In genomic region chr7:73663033-73663432, GRCh38 we compare ENCODE assay signal across 16 cellular contexts. TPM values are rescaled to one million over a fixed set of nuclear protein-coding genes. Genes with fewer than 3 reads are reported as not detected.
A peak's percentile ranks its signal among the peaks of the same experiment; 100 is the strongest.
DNase-seq lines count a peak whose midpoint lies in the region; ATAC-seq, FAIRE-seq and TF ChIP-seq lines count a peak whose summit lies in the region.
"Had no signal": no experiment of that assay in that cellular context is flagged by ENCODE, and none has a peak within 500 bp of the region (broad histone marks: within the 10 kb centered on the region; RNA-seq: fewer than 3 reads in every experiment).

No MANE protein-coding gene starts in this region.

- H3K9me3 Mint-ChIP-seq in endothelial cell (ENCODE audit: unreplicated experiment), result no peaks in the 10 kb centered on the region

- H3K79me2 ChIP-seq in HepG2 (ENCODE audit: insufficient read depth, low read length), result no peaks in the 10 kb centered on the region

- H3K4me3 ChIP-seq in HepG2 (replicated peaks in 1 of 3; ENCODE audit: insufficient read depth in 1 of 3, low read depth in 2 of 3, low read length in 3 of 3) (no peak overlapping the region), right lobe of liver (no peak overlapping the region)
- H3K4me3 ChIP-seq: A549, GM23338 had no signal

- no peak for TF ChIP-seq RAD21 in HepG2 (CRISPR knock-in tag; IDR thresholded peaks at IDR 0.05)

- peaks cover 38% of the 10 kb centered on the region for H3K4me1 ChIP-seq in HepG2 (ENCODE audit: insufficient read depth, low read length)
- H3K4me1 ChIP-seq in right lobe of liver, result peaks cover 0 to 10% (median under 1%) of the 10 kb centered on the region in 4 donors

- H3K27ac ChIP-seq in HepG2 (ENCODE audit: extremely low read length, insufficient read depth, low read length) (no peak overlapping the region), right lobe of liver (no peak overlapping the region)
- H3K27ac ChIP-seq: 22Rv1, A549, C4-2B had no signal

- POLR2A ChIA-PET in HepG2 (lab: Yijun Ruan, JAX), result interaction anchor here (0.9 kb wide), 1 partner anchor 46 kb away, joined by 6 read pairs; no protein-coding TSS in a partner anchor

- TF ChIP-seq CTCF in HepG2 (CRISPR knock-in tag; IDR thresholded peaks at IDR 0.05), result no peak
- no peak for TF ChIP-seq CTCF in right lobe of liver (IDR thresholded peaks at IDR 0.05)
- no peak for TF ChIP-seq CTCF in endothelial cell (IDR thresholded peaks at IDR 0.05; ENCODE audit: unreplicated experiment)

- TF ChIP-seq POLR2A in HepG2 (IDR thresholded peaks at IDR 0.05; ENCODE audit: insufficient read depth in 1 of 2, low read depth in 2 of 2, low read length in 2 of 2), result no peak
- TF ChIP-seq POLR2A in right lobe of liver (IDR thresholded peaks at IDR 0.05), result no peak

- H3K27me3 ChIP-seq in HepG2 (ENCODE audit: control insufficient read depth in 1 of 2, insufficient read depth in 2 of 2, low read length in 2 of 2) (no peaks in the 10 kb centered on the region; a peak in 1 of 5 replicates), right lobe of liver (no peaks in the 10 kb centered on the region)

- H3K9me3 ChIP-seq in HepG2 (ENCODE audit: low read length) (no peaks in the 10 kb centered on the region), right lobe of liver (no peaks in the 10 kb centered on the region)

- intact Hi-C loops in HepG2 (cut with micrococcal nuclease; ENCODE audit: unreplicated experiment), result no loop called here
- intact Hi-C loops in right lobe of liver (cut with DNase I), result loop anchor here in 1 of 2 donors (5.0 kb wide), 1 partner anchor 51 kb away; no protein-coding TSS in a partner anchor

- no peaks in the 10 kb centered on the region for H4K20me1 ChIP-seq in HepG2 (ENCODE audit: insufficient read depth, low read length)

- BruUV-seq in HepG2 (replicated peaks; lab: Mats Ljungman, UMichigan), result no TSS peak

- no peak overlapping the region for H2AFZ ChIP-seq in HepG2 (ENCODE audit: low read length)
- H2AFZ ChIP-seq: GM23338 had no signal

- TF ChIP-seq EP300 in HepG2 (IDR thresholded peaks at IDR 0.05; ENCODE audit: low read depth in 2 of 2, low read length in 2 of 2), result no peak
- no peak for TF ChIP-seq EP300 in HepG2 (CRISPR knock-in tag; IDR thresholded peaks at IDR 0.05; ENCODE audit: borderline replicate concordance)

- in situ Hi-C loops in HepG2 (cut with HindIII; ENCODE audit: extremely low pct_ligation_motif_present, low pct_unique_long_range_greater_than_20kb), result no loop called here

- H3K27me3 Mint-ChIP-seq in endothelial cell (ENCODE audit: unreplicated experiment), result no peaks in the 10 kb centered on the region

- peaks cover 7% of the 10 kb centered on the region for H3K4me1 Mint-ChIP-seq in endothelial cell (ENCODE audit: unreplicated experiment)

- peak overlapping the region; percentile 19 for H3K4me3 Mint-ChIP-seq in endothelial cell (ENCODE audit: unreplicated experiment)
- H3K4me3 Mint-ChIP-seq: CD4-positive, alpha-beta memory T cell; GM23338 had no signal

- H3K36me3 Mint-ChIP-seq in endothelial cell (ENCODE audit: low read depth, unreplicated experiment), result peaks cover 6% of the 10 kb centered on the region

- H3K4me2 ChIP-seq in HepG2 (ENCODE audit: low read depth, low read length), result no peak overlapping the region
- H3K4me2 ChIP-seq: A549, GM23338 had no signal

- H3K9ac ChIP-seq in HepG2 (ENCODE audit: insufficient read depth, low read depth, low read length), result no peak overlapping the region

- H3K36me3 ChIP-seq in HepG2 (replicated peaks in 1 of 2; ENCODE audit: control insufficient read depth in 1 of 2, insufficient read depth in 2 of 2, low read length in 2 of 2) (no peaks in the 10 kb centered on the region), right lobe of liver (no peaks in the 10 kb centered on the region)

- FAIRE-seq in HepG2 (lab: Jason Lieb, UNC), result no peak
- FAIRE-seq: A549 had no signal

- DNase-seq in HepG2 (ENCODE audit: low spot score), result no peak
- DNase-seq in right lobe of liver, result no peak
- DNase-seq in endothelial cell (ENCODE audit: low spot score), result no peak
- no peak for DNase-seq in stimulated activated CD4-positive, alpha-beta T cell treated with anti-CD3 and anti-CD28 coated beads, Interleukin-4, amount 100 ng/mL, for 24 hours
- DNase-seq: AML-193; CD4-positive, alpha-beta memory T cell; DMS153; DMS79; GDM1; H7 had no signal

- ATAC-seq in HepG2, result no peak
- ATAC-seq in right lobe of liver, result no peak
- ATAC-seq in HG03457 (IDR thresholded peaks at IDR 0.05; ENCODE audit: unreplicated experiment), result no peak
- ATAC-seq: A549, GM23338 had no signal

- CTCF ChIA-PET in HepG2 (lab: Yijun Ruan, JAX; ENCODE audit: low intra/inter-chr PET ratio, low total read pairs), result no interaction called here

- no peak overlapping the region for H3K27ac Mint-ChIP-seq in endothelial cell (ENCODE audit: unreplicated experiment)
- H3K27ac Mint-ChIP-seq: GM23338 had no signal

RNA-seq across cellular contexts. Expression of gene VPS37D, which starts 4.6 kb away (rescaled TPM):
- total RNA-seq in HepG2 (2016; rRNA removed; fragmentation: Illumina TruSeq; extraction: Trizol), result 4.9 and 6.3 TPM in 2 replicates
- 7.4 and 7.8 TPM in 2 replicates for total RNA-seq in HepG2 (2016; cell fraction: cytosol; rRNA removed; fragmentation: Illumina TruSeq; extraction: Trizol; ENCODE audit: low read depth)
- 5.1 and 6.3 TPM in 2 replicates for total RNA-seq in HepG2 (2016; cell fraction: insoluble cytoplasmic fraction; rRNA removed; fragmentation: Illumina TruSeq; extraction: Trizol)
- total RNA-seq in HepG2 (2016; cell fraction: membrane; rRNA removed; fragmentation: Illumina TruSeq; extraction: Trizol), result 11.3 and 11.5 TPM in 2 replicates
- 3.3 and 3.9 TPM in 2 replicates for total RNA-seq in HepG2 (2016; cell fraction: nucleus; rRNA removed; fragmentation: Illumina TruSeq; extraction: Trizol)
- 3.8 and 5.7 TPM in 2 replicates for polyA plus RNA-seq in HepG2 (2011; rRNA removed)
- 3.8 and 5.1 TPM in 2 replicates for polyA plus RNA-seq in HepG2 (2011; cell fraction: cytosol; rRNA removed)
- polyA plus RNA-seq in HepG2 (2011; cell fraction: nucleus; rRNA removed), result 11.9 and 15.2 TPM in 2 replicates
- polyA plus RNA-seq in HepG2 (2012), result 5.1 and 5.6 TPM in 2 replicates
- 5.8 and 6.7 TPM in 2 replicates for polyA plus RNA-seq in HepG2 (2016; cell fraction: cytosol; fragmentation: Illumina TruSeq; extraction: Trizol; ENCODE audit: low read depth)
- polyA plus RNA-seq in HepG2 (2016; cell fraction: insoluble cytoplasmic fraction; fragmentation: Illumina TruSeq; extraction: Trizol; ENCODE audit: low read depth), result 4.4 and 4.5 TPM in 2 replicates
- 7.2 and 7.6 TPM in 2 replicates for polyA plus RNA-seq in HepG2 (2016; cell fraction: membrane; fragmentation: Illumina TruSeq; extraction: Trizol; ENCODE audit: low read depth)
- polyA plus RNA-seq in HepG2 (2016; cell fraction: nucleus; fragmentation: Illumina TruSeq; extraction: Trizol; ENCODE audit: insufficient read depth, low read depth), result 8.1 and 8.8 TPM in 2 replicates
- polyA minus RNA-seq in HepG2 (2011; rRNA and poly(A)+ RNA removed; ENCODE audit: low replicate concordance), result 0.37 and 3.2 TPM in 2 replicates
- polyA minus RNA-seq in HepG2 (2011; cell fraction: cytosol; rRNA and poly(A)+ RNA removed), result 2.4 and 2.6 TPM in 2 replicates
- 0.90 and 1.5 TPM in 2 replicates for polyA minus RNA-seq in HepG2 (2011; cell fraction: nucleus; rRNA and poly(A)+ RNA removed)
- 1 to 10 TPM; 1.2 to 3.0 (median 2.2) TPM for total RNA-seq in right lobe of liver
- total RNA-seq in endothelial cell (ENCODE audit: unreplicated experiment), result 9.8 TPM
- total RNA-seq: CD4-positive, alpha-beta memory T cell had no signal
- polyA plus RNA-seq: CD4-positive, alpha-beta memory T cell had no signal

RNA-seq across cellular contexts. Expression of gene DNAJC30, which starts 20.2 kb away (rescaled TPM):
- 3.0 and 3.3 TPM in 2 replicates for total RNA-seq in HepG2 (2016; rRNA removed; fragmentation: Illumina TruSeq; extraction: Trizol)
- 1.3 TPM in 2 replicates for total RNA-seq in HepG2 (2016; cell fraction: cytosol; rRNA removed; fragmentation: Illumina TruSeq; extraction: Trizol; ENCODE audit: low read depth)
- total RNA-seq in HepG2 (2016; cell fraction: insoluble cytoplasmic fraction; rRNA removed; fragmentation: Illumina TruSeq; extraction: Trizol), result 2.7 and 3.2 TPM in 2 replicates
- 2.5 and 2.7 TPM in 2 replicates for total RNA-seq in HepG2 (2016; cell fraction: membrane; rRNA removed; fragmentation: Illumina TruSeq; extraction: Trizol)
- total RNA-seq in HepG2 (2016; cell fraction: nucleus; rRNA removed; fragmentation: Illumina TruSeq; extraction: Trizol), result 2.6 and 2.8 TPM in 2 replicates
- polyA plus RNA-seq in HepG2 (2011; rRNA removed), result 3.5 and 3.8 TPM in 2 replicates
- polyA plus RNA-seq in HepG2 (2011; cell fraction: cytosol; rRNA removed), result 3.7 and 5.6 TPM in 2 replicates
- polyA plus RNA-seq in HepG2 (2011; cell fraction: nucleus; rRNA removed), result 3.5 and 4.4 TPM in 2 replicates
- polyA plus RNA-seq in HepG2 (2012), result 2.0 and 4.5 TPM in 2 replicates
- polyA plus RNA-seq in HepG2 (2016; cell fraction: cytosol; fragmentation: Illumina TruSeq; extraction: Trizol; ENCODE audit: low read depth), result 1.9 and 2.1 TPM in 2 replicates
- polyA plus RNA-seq in HepG2 (2016; cell fraction: insoluble cytoplasmic fraction; fragmentation: Illumina TruSeq; extraction: Trizol; ENCODE audit: low read depth), result 7.7 and 7.8 TPM in 2 replicates
- polyA plus RNA-seq in HepG2 (2016; cell fraction: membrane; fragmentation: Illumina TruSeq; extraction: Trizol; ENCODE audit: low read depth), result 3.1 and 3.6 TPM in 2 replicates
- polyA plus RNA-seq in HepG2 (2016; cell fraction: nucleus; fragmentation: Illumina TruSeq; extraction: Trizol; ENCODE audit: insufficient read depth, low read depth), result 5.6 and 6.4 TPM in 2 replicates
- 8.4 and 10.1 TPM in 2 replicates for polyA minus RNA-seq in HepG2 (2011; rRNA and poly(A)+ RNA removed; ENCODE audit: low replicate concordance)
- 2.0 and 3.3 TPM in 2 replicates for polyA minus RNA-seq in HepG2 (2011; cell fraction: cytosol; rRNA and poly(A)+ RNA removed)
- polyA minus RNA-seq in HepG2 (2011; cell fraction: nucleus; rRNA and poly(A)+ RNA removed), result 7.7 and 9.3 TPM in 2 replicates
- 1 to 10 TPM; 5.4 to 8.8 (median 7.0) TPM for total RNA-seq in right lobe of liver
- 10.3 TPM for total RNA-seq in endothelial cell (ENCODE audit: unreplicated experiment)

RNA-seq across cellular contexts. Expression of gene BUD23, which starts 20.4 kb away (rescaled TPM):
- total RNA-seq in HepG2 (2016; rRNA removed; fragmentation: Illumina TruSeq; extraction: Trizol) (37.5 and 47.5 TPM in 2 replicates), right lobe of liver (10 to 100 TPM; 24.1 to 35.0 (median 29.2) TPM), endothelial cell (ENCODE audit: unreplicated experiment) (50.6 TPM)
- total RNA-seq in HepG2 (2016; cell fraction: cytosol; rRNA removed; fragmentation: Illumina TruSeq; extraction: Trizol; ENCODE audit: low read depth), result 25.0 and 27.0 TPM in 2 replicates
- total RNA-seq in HepG2 (2016; cell fraction: insoluble cytoplasmic fraction; rRNA removed; fragmentation: Illumina TruSeq; extraction: Trizol), result 37.7 and 52.7 TPM in 2 replicates
- 22.7 and 27.6 TPM in 2 replicates for total RNA-seq in HepG2 (2016; cell fraction: membrane; rRNA removed; fragmentation: Illumina TruSeq; extraction: Trizol)
- 36.5 and 38.0 TPM in 2 replicates for total RNA-seq in HepG2 (2016; cell fraction: nucleus; rRNA removed; fragmentation: Illumina TruSeq; extraction: Trizol)
- 50.3 and 54.5 TPM in 2 replicates for polyA plus RNA-seq in HepG2 (2011; rRNA removed)
- polyA plus RNA-seq in HepG2 (2011; cell fraction: cytosol; rRNA removed), result 57.5 and 59.3 TPM in 2 replicates
- 61.1 and 71.4 TPM in 2 replicates for polyA plus RNA-seq in HepG2 (2011; cell fraction: nucleus; rRNA removed)
- 39.8 and 49.3 TPM in 2 replicates for polyA plus RNA-seq in HepG2 (2012)
- polyA plus RNA-seq in HepG2 (2016; cell fraction: cytosol; fragmentation: Illumina TruSeq; extraction: Trizol; ENCODE audit: low read depth), result 23.2 and 24.2 TPM in 2 replicates
- 54.9 and 56.3 TPM in 2 replicates for polyA plus RNA-seq in HepG2 (2016; cell fraction: insoluble cytoplasmic fraction; fragmentation: Illumina TruSeq; extraction: Trizol; ENCODE audit: low read depth)
- polyA plus RNA-seq in HepG2 (2016; cell fraction: membrane; fragmentation: Illumina TruSeq; extraction: Trizol; ENCODE audit: low read depth), result 27.2 and 30.8 TPM in 2 replicates
- polyA plus RNA-seq in HepG2 (2016; cell fraction: nucleus; fragmentation: Illumina TruSeq; extraction: Trizol; ENCODE audit: insufficient read depth, low read depth), result 97.8 and 98.1 TPM in 2 replicates
- 20.0 and 77.8 TPM in 2 replicates for polyA minus RNA-seq in HepG2 (2011; rRNA and poly(A)+ RNA removed; ENCODE audit: low replicate concordance)
- 9.4 and 16.6 TPM in 2 replicates for polyA minus RNA-seq in HepG2 (2011; cell fraction: cytosol; rRNA and poly(A)+ RNA removed)
- polyA minus RNA-seq in HepG2 (2011; cell fraction: nucleus; rRNA and poly(A)+ RNA removed), result 14.7 and 15.2 TPM in 2 replicates

RNA-seq across cellular contexts. Expression of gene MLXIPL, which starts 38.7 kb away (rescaled TPM):
- total RNA-seq in HepG2 (2016; rRNA removed; fragmentation: Illumina TruSeq; extraction: Trizol) (17.2 and 51.6 TPM in 2 replicates), right lobe of liver (100 to 1,000 TPM in 5 of 6 experiments, 10 to 100 TPM in 1; 53.5 to 552 (median 225) TPM), endothelial cell (ENCODE audit: unreplicated experiment) (8.7 TPM)
- 27.0 and 29.0 TPM in 2 replicates for total RNA-seq in HepG2 (2016; cell fraction: cytosol; rRNA removed; fragmentation: Illumina TruSeq; extraction: Trizol; ENCODE audit: low read depth)
- total RNA-seq in HepG2 (2016; cell fraction: insoluble cytoplasmic fraction; rRNA removed; fragmentation: Illumina TruSeq; extraction: Trizol), result 18.9 and 53.8 TPM in 2 replicates
- total RNA-seq in HepG2 (2016; cell fraction: membrane; rRNA removed; fragmentation: Illumina TruSeq; extraction: Trizol), result 21.9 and 22.1 TPM in 2 replicates
- total RNA-seq in HepG2 (2016; cell fraction: nucleus; rRNA removed; fragmentation: Illumina TruSeq; extraction: Trizol), result 81.2 and 99.5 TPM in 2 replicates
- 60.1 and 66.2 TPM in 2 replicates for polyA plus RNA-seq in HepG2 (2011; rRNA removed)
- 5.9 and 8.8 TPM in 2 replicates for polyA plus RNA-seq in HepG2 (2011; cell fraction: cytosol; rRNA removed)
- polyA plus RNA-seq in HepG2 (2011; cell fraction: nucleus; rRNA removed), result 568 and 629 TPM in 2 replicates
- 128 and 152 TPM in 2 replicates for polyA plus RNA-seq in HepG2 (2012)
- 6.4 and 8.2 TPM in 2 replicates for polyA plus RNA-seq in HepG2 (2016; cell fraction: cytosol; fragmentation: Illumina TruSeq; extraction: Trizol; ENCODE audit: low read depth)
- polyA plus RNA-seq in HepG2 (2016; cell fraction: insoluble cytoplasmic fraction; fragmentation: Illumina TruSeq; extraction: Trizol; ENCODE audit: low read depth), result 30.7 and 38.6 TPM in 2 replicates
- polyA plus RNA-seq in HepG2 (2016; cell fraction: membrane; fragmentation: Illumina TruSeq; extraction: Trizol; ENCODE audit: low read depth), result 8.2 and 12.6 TPM in 2 replicates
- polyA plus RNA-seq in HepG2 (2016; cell fraction: nucleus; fragmentation: Illumina TruSeq; extraction: Trizol; ENCODE audit: insufficient read depth, low read depth), result 647 and 722 TPM in 2 replicates
- polyA minus RNA-seq in HepG2 (2011; rRNA and poly(A)+ RNA removed; ENCODE audit: low replicate concordance), result 6.4 and 30.3 TPM in 2 replicates
- polyA minus RNA-seq in HepG2 (2011; cell fraction: cytosol; rRNA and poly(A)+ RNA removed), result 11.7 and 11.8 TPM in 2 replicates
- 59.6 and 87.7 TPM in 2 replicates for polyA minus RNA-seq in HepG2 (2011; cell fraction: nucleus; rRNA and poly(A)+ RNA removed)
- total RNA-seq: CD4-positive, alpha-beta memory T cell had no signal
- polyA plus RNA-seq: BJ; CD4-positive, alpha-beta memory T cell had no signal

RNA-seq across cellular contexts. Expression of gene STX1A, which starts 56.4 kb away (rescaled TPM):
- total RNA-seq in HepG2 (2016; rRNA removed; fragmentation: Illumina TruSeq; extraction: Trizol), result 2.9 and 6.1 TPM in 2 replicates
- 1.3 and 1.8 TPM in 2 replicates for total RNA-seq in HepG2 (2016; cell fraction: cytosol; rRNA removed; fragmentation: Illumina TruSeq; extraction: Trizol; ENCODE audit: low read depth)
- total RNA-seq in HepG2 (2016; cell fraction: insoluble cytoplasmic fraction; rRNA removed; fragmentation: Illumina TruSeq; extraction: Trizol), result 3.3 and 5.7 TPM in 2 replicates
- 2.4 and 4.1 TPM in 2 replicates for total RNA-seq in HepG2 (2016; cell fraction: membrane; rRNA removed; fragmentation: Illumina TruSeq; extraction: Trizol)
- total RNA-seq in HepG2 (2016; cell fraction: nucleus; rRNA removed; fragmentation: Illumina TruSeq; extraction: Trizol), result 6.6 and 10.3 TPM in 2 replicates
- 12.2 and 14.8 TPM in 2 replicates for polyA plus RNA-seq in HepG2 (2011; rRNA removed)
- 5.3 and 6.0 TPM in 2 replicates for polyA plus RNA-seq in HepG2 (2011; cell fraction: cytosol; rRNA removed)
- 75.2 and 75.4 TPM in 2 replicates for polyA plus RNA-seq in HepG2 (2011; cell fraction: nucleus; rRNA removed)
- polyA plus RNA-seq in HepG2 (2012), result 8.5 and 18.8 TPM in 2 replicates
- 0.94 and 1.4 TPM in 2 replicates for polyA plus RNA-seq in HepG2 (2016; cell fraction: cytosol; fragmentation: Illumina TruSeq; extraction: Trizol; ENCODE audit: low read depth)
- 3.1 and 4.5 TPM in 2 replicates for polyA plus RNA-seq in HepG2 (2016; cell fraction: insoluble cytoplasmic fraction; fragmentation: Illumina TruSeq; extraction: Trizol; ENCODE audit: low read depth)
- polyA plus RNA-seq in HepG2 (2016; cell fraction: membrane; fragmentation: Illumina TruSeq; extraction: Trizol; ENCODE audit: low read depth), result 2.3 and 2.5 TPM in 2 replicates
- 26.8 and 37.4 TPM in 2 replicates for polyA plus RNA-seq in HepG2 (2016; cell fraction: nucleus; fragmentation: Illumina TruSeq; extraction: Trizol; ENCODE audit: insufficient read depth, low read depth)
- polyA minus RNA-seq in HepG2 (2011; rRNA and poly(A)+ RNA removed; ENCODE audit: low replicate concordance), result 5.2 and 10.7 TPM in 2 replicates
- 1.7 and 3.1 TPM in 2 replicates for polyA minus RNA-seq in HepG2 (2011; cell fraction: cytosol; rRNA and poly(A)+ RNA removed)
- 12.8 and 13.4 TPM in 2 replicates for polyA minus RNA-seq in HepG2 (2011; cell fraction: nucleus; rRNA and poly(A)+ RNA removed)
- total RNA-seq in right lobe of liver, result 1 to 10 TPM; 1.4 to 2.8 (median 1.9) TPM
- total RNA-seq in endothelial cell (ENCODE audit: unreplicated experiment), result 13.2 TPM
